In genomic region chr7:20113423-20114027, GRCh38 we compare ENCODE assay signal across 10 cellular contexts.
DNase-seq lines count a peak whose midpoint lies in the region; ATAC-seq, FAIRE-seq and TF ChIP-seq lines count a peak whose summit lies in the region.
"Had no signal": no experiment of that assay in that cellular context is flagged by ENCODE, and none has a peak within 500 bp of the region (broad histone marks: within the 10 kb centered on the region; RNA-seq: fewer than 3 reads in every experiment).

No MANE protein-coding gene starts in this region.

- H3K9me3 ChIP-seq in HUES48 (ENCODE audit: control insufficient read depth, insufficient read depth, low read length) (no peaks in the 10 kb centered on the region), kidney (ENCODE audit: control insufficient read depth in 1 of 2, low read length in 2 of 2) (no peaks in the 10 kb centered on the region)

- ATAC-seq in GM18870 (IDR thresholded peaks at IDR 0.05; ENCODE audit: unreplicated experiment) (peak; percentile 86), HG02588 (IDR thresholded peaks at IDR 0.05; ENCODE audit: unreplicated experiment) (peak; percentile 84), omental fat pad (ENCODE audit: low FRiP score) (no peak)

- TF ChIP-seq CTCF in omental fat pad (IDR thresholded peaks at IDR 0.05) (no peak), kidney (IDR thresholded peaks at IDR 0.05; ENCODE audit: borderline replicate concordance, extremely low read depth, insufficient read depth) (no peak)

- no peak overlapping the region for H3K4me3 ChIP-seq in HUES48 (ENCODE audit: low read depth, low read length)
- no peak overlapping the region for H3K4me3 ChIP-seq in mesendoderm (ENCODE audit: low read length)
- no peak overlapping the region for H3K4me3 ChIP-seq in kidney (ENCODE audit: low read length in 2 of 2)

- H3K4me1 ChIP-seq in HUES48 (ENCODE audit: control insufficient read depth, insufficient read depth, low read length) (peaks cover 62% of the 10 kb centered on the region), mesendoderm (ENCODE audit: control insufficient read depth, low read depth, low read length) (peaks cover 6% of the 10 kb centered on the region), kidney (ENCODE audit: control insufficient read depth in 1 of 2, insufficient read depth in 1 of 2, low read depth in 1 of 2, low read length in 2 of 2) (no peaks in the 10 kb centered on the region)

- no peak overlapping the region for H3K9ac ChIP-seq in HUES48 (ENCODE audit: low read depth, low read length)
- no peak overlapping the region for H3K9ac ChIP-seq in mesendoderm (ENCODE audit: low read length)
- H3K9ac ChIP-seq in kidney (ENCODE audit: low read length in 2 of 2), result no peak overlapping the region

- 100% methylated on average over 1 of the region's 4 CpGs for WGBS in mesendoderm (ENCODE audit: extremely low coverage, insufficient coverage, low lambda C conversion rate)

- H3K4ac ChIP-seq in mesendoderm (ENCODE audit: low read depth, low read length), result no peak overlapping the region

- no peak for DNase-seq in mesendoderm
- DNase-seq in omental fat pad (ENCODE audit: low spot score), result no peak
- no peak for DNase-seq in kidney
- DNase-seq in H4 (ENCODE audit: low spot score), result no peak
- DNase-seq in amniotic stem cell (lab: John Stamatoyannopoulos, UW), result no peak
- DNase-seq: activated CD8-positive, alpha-beta memory T cell treated with anti-CD3 and anti-CD28 coated beads for 24 hours; NCI-H446 treated with DMSO at 0.1 percent for 48 hours had no signal

- H4K5ac ChIP-seq in mesendoderm (ENCODE audit: low read length), result no peak overlapping the region

- H3K36me3 ChIP-seq in HUES48 (ENCODE audit: control insufficient read depth, insufficient read depth, low read length) (peaks cover 20% of the 10 kb centered on the region), mesendoderm (ENCODE audit: control insufficient read depth, insufficient read depth, low read length) (no peaks in the 10 kb centered on the region), kidney (ENCODE audit: control insufficient read depth in 1 of 2, insufficient read depth in 2 of 2, low read length in 2 of 2) (no peaks in the 10 kb centered on the region)

- peak overlapping the region; percentile 27 for H3K56ac ChIP-seq in mesendoderm (ENCODE audit: low read length)

- peak overlapping the region; percentile 60 for H3K18ac ChIP-seq in mesendoderm (ENCODE audit: low read length)

- no peak overlapping the region for H2AK5ac ChIP-seq in mesendoderm (ENCODE audit: low read length)

- intact Hi-C loops in kidney (cut with DNase I), result no loop called here

- H3K79me2 ChIP-seq in mesendoderm (ENCODE audit: control insufficient read depth, insufficient read depth, low read length), result peaks cover 1% of the 10 kb centered on the region

- no peak overlapping the region for H4K8ac ChIP-seq in mesendoderm (ENCODE audit: low read depth, low read length)

- peaks cover 2% of the 10 kb centered on the region for H3K79me1 ChIP-seq in mesendoderm (ENCODE audit: low read length)

- H3K27me3 ChIP-seq in HUES48 (ENCODE audit: control insufficient read depth, insufficient read depth, low read length), result no peaks in the 10 kb centered on the region
- no peaks in the 10 kb centered on the region for H3K27me3 ChIP-seq in mesendoderm (ENCODE audit: insufficient read depth, low read length, poor library complexity)

- FAIRE-seq in kidney (lab: Jason Lieb, UNC), result no peak

- no peak overlapping the region for H3K23ac ChIP-seq in mesendoderm (ENCODE audit: low read length)

- H3K4me2 ChIP-seq in mesendoderm (ENCODE audit: low read length), result no peak overlapping the region

- peak overlapping the region; percentile 88 for H2BK120ac ChIP-seq in mesendoderm (ENCODE audit: low read depth, low read length)

- peak overlapping the region; percentile 62 for H3K27ac ChIP-seq in HUES48 (ENCODE audit: low read depth, low read length)
- H3K27ac ChIP-seq in mesendoderm (ENCODE audit: low read depth, low read length), result peak overlapping the region; percentile 14
- no peak overlapping the region for H3K27ac ChIP-seq in kidney (ENCODE audit: low read depth in 2 of 2, low read length in 2 of 2)

- H2BK5ac ChIP-seq in mesendoderm (ENCODE audit: low read length), result no peak overlapping the region

- H2BK15ac ChIP-seq in mesendoderm (replicated peaks; ENCODE audit: low read depth), result no peak overlapping the region

Comparison
In these comparisons a context has a peak if more than half of its experiments do, and no peak if none do; other contexts are left out.
1. H3K27ac ChIP-seq: peak in HUES48 (single experiment) and mesendoderm (single experiment); none in kidney (0 of 2).